14 cellular contexts compared by ENCODE assay signal in the genomic region with DNA sequence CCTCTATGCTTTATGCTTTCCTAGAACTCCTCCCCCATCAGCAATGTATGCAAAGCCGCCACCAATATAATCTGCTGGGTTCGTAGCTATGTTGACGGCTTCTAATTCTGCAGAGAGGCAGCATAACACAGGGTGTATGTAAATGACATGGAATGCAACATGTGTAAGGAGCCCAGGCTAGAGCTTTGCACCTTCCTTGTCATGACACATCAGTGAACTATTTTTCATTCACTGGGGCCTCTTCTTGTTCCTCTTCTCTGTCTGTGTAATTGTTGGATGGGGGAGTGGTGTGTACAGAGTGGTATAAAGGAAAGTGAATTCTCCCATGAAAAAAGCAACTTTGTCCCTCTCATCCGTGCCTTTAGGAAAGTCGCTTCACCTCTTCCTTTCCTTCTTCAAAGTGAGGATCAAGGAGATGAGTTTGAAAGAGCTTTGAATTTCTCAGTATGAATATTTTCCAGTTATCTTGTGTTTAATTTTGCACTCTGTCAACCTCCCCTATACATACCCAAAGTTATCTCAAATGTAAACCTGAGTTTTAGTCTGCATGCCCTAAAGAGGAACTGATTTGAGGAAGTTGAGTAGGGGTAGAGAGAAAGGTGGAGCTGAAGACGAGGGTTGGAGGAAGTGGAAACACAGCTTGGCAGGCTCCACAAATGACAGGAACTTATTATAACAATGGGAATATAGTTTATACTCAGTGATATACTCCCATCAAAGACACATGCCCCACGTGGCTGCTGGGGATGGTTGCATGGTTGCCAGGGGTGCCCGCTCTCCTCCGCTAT.
DNase-seq lines count a peak whose midpoint lies in the region; ATAC-seq, FAIRE-seq and TF ChIP-seq lines count a peak whose summit lies in the region.
"Had no signal": no experiment of that assay in that cellular context is flagged by ENCODE, and none has a peak within 500 bp of the region (broad histone marks: within the 10 kb centered on the region; RNA-seq: fewer than 3 reads in every experiment).

No MANE protein-coding gene starts in this region.

- H3K27ac Mint-ChIP-seq in stimulated activated naive B cell treated with anti-CD40 and anti-IgM and Interleukin-4, amounts not matched to agents 10 μg/mL and 1 μg/mL and 100 μg/mL, for 72 hours: peak overlapping the region; percentile 93
- H3K27ac Mint-ChIP-seq: activated naive CD4-positive, alpha-beta T cell treated with anti-CD3 and anti-CD28 coated beads, Interleukin-2, amount 50 U/mL, for 24 hours; CD4-positive, alpha-beta T cell; progenitor cell of endocrine pancreas had no signal

- intact Hi-C loops in K562 (cut with micrococcal nuclease): no loop called here

- no peak for TF ChIP-seq RAD21 in K562 (CRISPR knock-in tag; conservative IDR thresholded peaks at IDR 0.05 in 1 of 2, IDR thresholded peaks at IDR 0.05 in 1 of 2)

- peaks cover 3 to 5% of the 10 kb centered on the region in 2 donors for H3K9me3 Mint-ChIP-seq in stimulated activated naive B cell treated with anti-CD40 and anti-IgM and Interleukin-4, amounts not matched to agents 10 μg/mL and 1 μg/mL and 100 μg/mL, for 72 hours
- H3K9me3 Mint-ChIP-seq: activated naive CD4-positive, alpha-beta T cell treated with anti-CD3 and anti-CD28 coated beads, Interleukin-2, amount 50 U/mL, for 24 hours; CD4-positive, alpha-beta T cell had no signal

- peaks cover 64 to 80% of the 10 kb centered on the region in 2 donors for H3K4me1 Mint-ChIP-seq in stimulated activated naive B cell treated with anti-CD40 and anti-IgM and Interleukin-4, amounts not matched to agents 10 μg/mL and 1 μg/mL and 100 μg/mL, for 72 hours
- H3K4me1 Mint-ChIP-seq: activated naive CD4-positive, alpha-beta T cell treated with anti-CD3 and anti-CD28 coated beads, Interleukin-2, amount 50 U/mL, for 24 hours had no signal

- H3K79me2 ChIP-seq in K562 (ENCODE audit: control insufficient read depth, insufficient read depth, low read length): no peaks in the 10 kb centered on the region

- H3K27me3 Mint-ChIP-seq in stimulated activated naive B cell treated with anti-CD40 and anti-IgM and Interleukin-4, amounts not matched to agents 10 μg/mL and 1 μg/mL and 100 μg/mL, for 72 hours: no peaks in the 10 kb centered on the region

- 0% methylated on average over 9 of the region's 9 CpGs for WGBS in K562 (ENCODE audit: insufficient coverage, low coverage, missing lambda C conversion rate)

- no peak for FAIRE-seq in K562 (lab: Jason Lieb, UNC)

- CTCF ChIA-PET in K562 (lab: Yijun Ruan, JAX; ENCODE audit: low intra/inter-chr PET ratio): no interaction called here

- TF ChIP-seq CTCF in K562 (IDR thresholded peaks at IDR 0.05 in 2 of 3, conservative IDR thresholded peaks at IDR 0.05 in 1 of 3; ENCODE audit: insufficient read depth in 2 of 3, low read depth in 1 of 3, low read length in 3 of 3): no peak

- H3K9ac ChIP-seq in K562 (ENCODE audit: insufficient read depth in 1 of 2, low read depth in 2 of 2, low read length in 2 of 2): no peak overlapping the region

- H3K36me3 ChIP-seq in K562 (ENCODE audit: control insufficient read depth, insufficient read depth, low read length): no peaks in the 10 kb centered on the region

- no peak overlapping the region for H3K4me2 ChIP-seq in K562 (ENCODE audit: insufficient read depth, low read length)

- peaks cover 5 to 12% of the 10 kb centered on the region in 2 donors for H3K36me3 Mint-ChIP-seq in stimulated activated naive B cell treated with anti-CD40 and anti-IgM and Interleukin-4, amounts not matched to agents 10 μg/mL and 1 μg/mL and 100 μg/mL, for 72 hours
- H3K36me3 Mint-ChIP-seq: activated naive CD4-positive, alpha-beta T cell treated with anti-CD3 and anti-CD28 coated beads, Interleukin-2, amount 50 U/mL, for 24 hours had no signal

- no peaks in the 10 kb centered on the region; a peak in 1 of 5 replicates for H3K27me3 ChIP-seq in K562 (ENCODE audit: control insufficient read depth in 2 of 2, insufficient read depth in 2 of 2, low read length in 2 of 2)

- H3K27ac ChIP-seq in K562 (ENCODE audit: extremely low read depth, low read depth, low read length): no peak overlapping the region

- H2AFZ ChIP-seq in K562 (ENCODE audit: low read depth, low read length): no peak overlapping the region

- TF ChIP-seq EP300 in K562 (IDR thresholded peaks at IDR 0.05; ENCODE audit: low read length): no peak

- no peaks in the 10 kb centered on the region for H3K4me1 ChIP-seq in K562 (replicated peaks in 1 of 2; ENCODE audit: control insufficient read depth in 2 of 2, insufficient read depth in 2 of 2, low read length in 2 of 2)

- TF ChIP-seq POLR2A in K562 (conservative IDR thresholded peaks at IDR 0.05): no peak

- in situ Hi-C loops in K562 (cut with MboI): no loop called here

- peak overlapping the region; percentile 10 to 14 for H3K4me3 Mint-ChIP-seq in stimulated activated naive B cell treated with anti-CD40 and anti-IgM and Interleukin-4, amounts not matched to agents 10 μg/mL and 1 μg/mL and 100 μg/mL, for 72 hours
- H3K4me3 Mint-ChIP-seq: activated naive CD4-positive, alpha-beta T cell treated with anti-CD3 and anti-CD28 coated beads, Interleukin-2, amount 50 U/mL, for 24 hours; CD4-positive, alpha-beta T cell had no signal

- H4K20me1 ChIP-seq in K562 (replicated peaks; ENCODE audit: control insufficient read depth, insufficient read depth, low read length): no peaks in the 10 kb centered on the region; the same call in 1 of the 2 replicates

- no peaks in the 10 kb centered on the region for H3K9me3 ChIP-seq in K562 (replicated peaks; ENCODE audit: control insufficient read depth, insufficient read depth, low read depth, low read length)

- no peaks in the 10 kb centered on the region for H3K9me1 ChIP-seq in K562 (ENCODE audit: control insufficient read depth, insufficient read depth, low read length)

- POLR2A ChIA-PET in K562 (lab: Yijun Ruan, JAX): no interaction called here

- peak; percentile 91 to 97 for DNase-seq in NOMO-1 (lab: John Stamatoyannopoulos, UW; ENCODE audit: unreplicated experiment in 2 of 2)
- no peak for DNase-seq in K562 (ENCODE audit: extremely low read depth in 1 of 4, low spot score in 3 of 4)
- DNase-seq in stimulated activated naive B cell treated with anti-CD40 and anti-IgM and Interleukin-4, amounts not matched to agents 10 μg/mL and 1 μg/mL and 100 μg/mL, for 72 hours: peak; percentile 42
- DNase-seq in DMS79 treated with DMSO at 0.1 percent for 48 hours (lab: John Stamatoyannopoulos, UW): no peak
- DNase-seq in NCI-H128 (lab: John Stamatoyannopoulos, UW; ENCODE audit: unreplicated experiment): no peak
- DNase-seq: CD4-positive, alpha-beta T cell; NCI-H1105 treated with DMSO at 0.1 percent for 48 hours; NCI-H345; PC-3; stimulated activated CD4-positive, alpha-beta T cell treated with anti-CD3 and anti-CD28 coated beads, Interleukin-12 subunit alpha, Interleukin-12 subunit beta, amount 100 ng/mL, for 4 hours had no signal

- ATAC-seq in GM19351 (IDR thresholded peaks at IDR 0.05; ENCODE audit: unreplicated experiment) (peak; percentile 74), K562 (no peak), HG02870 (IDR thresholded peaks at IDR 0.05; ENCODE audit: unreplicated experiment) (no peak)
- ATAC-seq in stimulated activated naive B cell treated with anti-CD40 and anti-IgM and Interleukin-4, amounts not matched to agents 10 μg/mL and 1 μg/mL and 100 μg/mL, for 72 hours (replicated peaks): peak; percentile 94
- ATAC-seq: PC-3 had no signal

- BruUV-seq in K562 (replicated peaks; lab: Mats Ljungman, UMichigan): no TSS peak

- no peak overlapping the region for H3K4me3 ChIP-seq in K562

TF ChIP-seq in K562, 482 proteins besides CTCF, POLR2A, EP300 and RAD21:
- TF ChIP-seq, protein P1, sequence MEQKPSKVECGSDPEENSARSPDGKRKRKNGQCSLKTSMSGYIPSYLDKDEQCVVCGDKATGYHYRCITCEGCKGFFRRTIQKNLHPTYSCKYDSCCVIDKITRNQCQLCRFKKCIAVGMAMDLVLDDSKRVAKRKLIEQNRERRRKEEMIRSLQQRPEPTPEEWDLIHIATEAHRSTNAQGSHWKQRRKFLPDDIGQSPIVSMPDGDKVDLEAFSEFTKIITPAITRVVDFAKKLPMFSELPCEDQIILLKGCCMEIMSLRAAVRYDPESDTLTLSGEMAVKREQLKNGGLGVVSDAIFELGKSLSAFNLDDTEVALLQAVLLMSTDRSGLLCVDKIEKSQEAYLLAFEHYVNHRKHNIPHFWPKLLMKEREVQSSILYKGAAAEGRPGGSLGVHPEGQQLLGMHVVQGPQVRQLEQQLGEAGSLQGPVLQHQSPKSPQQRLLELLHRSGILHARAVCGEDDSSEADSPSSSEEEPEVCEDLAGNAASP (IDR thresholded peaks at IDR 0.05): no peak
- TF ChIP-seq SPI1 (IDR thresholded peaks at IDR 0.05; ENCODE audit: borderline replicate concordance, low read depth, low read length): peak; percentile 71; the same call in 1 of the 2 replicates
TF ChIP-seq in K562: peak in this region for 1.

Comparison
In these comparisons a context has a peak if more than half of its experiments do, and no peak if none do; other contexts are left out.
1. ATAC-seq: peak in GM19351 (single experiment) and stimulated activated naive B cell treated with anti-CD40 and anti-IgM and Interleukin-4, amounts not matched to agents 10 μg/mL and 1 μg/mL and 100 μg/mL, for 72 hours (2 of 2); none in K562 (single experiment) and HG02870 (single experiment).
2. DNase-seq: peak in NOMO-1 (2 of 2) and stimulated activated naive B cell treated with anti-CD40 and anti-IgM and Interleukin-4, amounts not matched to agents 10 μg/mL and 1 μg/mL and 100 μg/mL, for 72 hours (single experiment); none in K562 (0 of 4), DMS79 treated with DMSO at 0.1 percent for 48 hours (single experiment) and NCI-H128 (single experiment).